In the genomic region with DNA sequence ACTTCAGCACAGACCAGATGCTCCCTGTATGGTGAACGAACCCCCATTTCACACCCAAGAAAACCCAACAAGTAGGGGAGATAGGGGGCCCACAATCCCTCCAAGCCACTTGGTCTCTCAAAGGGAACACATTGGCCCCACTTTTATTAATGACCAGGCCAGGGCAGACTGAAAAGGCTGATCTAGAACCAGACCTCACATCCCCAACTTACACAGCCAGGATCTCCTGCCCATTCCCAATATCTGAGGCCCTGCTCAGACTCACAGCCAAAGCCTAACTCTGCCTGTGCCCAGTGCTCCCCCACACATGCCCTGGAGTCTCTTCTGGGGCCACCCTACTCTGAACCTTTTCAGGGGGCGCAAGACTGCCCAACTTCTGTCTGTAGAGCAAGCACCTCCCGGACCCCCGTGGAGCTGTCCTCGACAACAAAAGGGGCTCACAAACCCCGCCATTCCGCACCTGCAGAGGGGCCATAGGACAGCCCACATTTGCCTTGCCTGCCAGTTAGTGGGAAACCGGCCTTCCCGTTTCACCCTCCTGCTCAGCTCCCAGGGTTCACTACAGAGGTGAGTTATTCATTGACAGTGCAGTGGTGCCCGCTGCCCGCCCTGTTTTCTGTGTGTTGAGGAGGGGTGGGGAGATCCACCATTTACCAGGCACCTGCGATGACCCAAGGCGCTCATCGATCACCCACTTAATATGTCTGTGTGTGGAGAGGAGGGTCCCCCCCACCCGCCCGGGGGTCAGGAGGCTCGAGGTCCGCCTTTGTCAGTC, we compare ENCODE assay signal across 8 cellular contexts. TPM values are rescaled to one million over a fixed set of nuclear protein-coding genes. Genes with fewer than 3 reads are reported as not detected.
DNase-seq lines count a peak whose midpoint lies in the region; ATAC-seq and TF ChIP-seq lines count a peak whose summit lies in the region.

No MANE protein-coding gene starts in this region.

- ATAC-seq in activated T-cell treated with anti-CD3 and anti-CD28 coated beads, Interleukin-2, amount 50 U/mL, for 72 hours (replicated peaks in 1 of 2), result no peak
- no peak for ATAC-seq in activated naive CD8-positive, alpha-beta T cell treated with anti-CD3 and anti-CD28 coated beads, Interleukin-2, amount 10 ng/mL, durations not matched to agents 7 days and 5 days (ENCODE audit: low read depth)
- ATAC-seq in GM18861 (IDR thresholded peaks at IDR 0.05; ENCODE audit: unreplicated experiment) (no peak), HG03469 (IDR thresholded peaks at IDR 0.05; ENCODE audit: unreplicated experiment) (no peak)

- peak overlapping the region in 4 of 5 donors; percentile 21 to 56 (median 32) for H3K9ac ChIP-seq in subcutaneous abdominal adipose tissue (ENCODE audit: low read length in 5 of 5)

- H3K27ac ChIP-seq in subcutaneous abdominal adipose tissue (ENCODE audit: low read depth, low read length), result peak overlapping the region; percentile 84

- H3K4me1 Mint-ChIP-seq in activated T-cell treated with anti-CD3 and anti-CD28 coated beads, Interleukin-2, amount 50 U/mL, for 72 hours (ENCODE audit: low read depth), result no peaks in the 10 kb centered on the region
- H3K4me1 Mint-ChIP-seq in activated naive CD8-positive, alpha-beta T cell treated with anti-CD3 and anti-CD28 coated beads, Interleukin-2, amount 10 ng/mL, durations not matched to agents 7 days and 5 days, result peaks cover 5% of the 10 kb centered on the region
- peaks cover 5 to 17% of the 10 kb centered on the region in 2 donors for H3K4me1 Mint-ChIP-seq in immature natural killer cell

- CTCF ChIA-PET in HEK293T (lab: Yijun Ruan, JAX), result interaction anchor here (1.5 kb wide), 1 partner anchor 8 kb away, joined by 10 read pairs; no protein-coding TSS in a partner anchor

- POLR2A ChIA-PET in activated naive CD8-positive, alpha-beta T cell treated with anti-CD3 and anti-CD28 coated beads, Interleukin-2, amount 10 ng/mL, durations not matched to agents 7 days and 5 days (lab: Charles Lee), result interaction anchor here (1.0 kb wide), 1 partner anchor 11 kb away, joined by 3 read pairs; a partner anchor contains a TSS
- POLR2A ChIA-PET in HEK293T (lab: Yijun Ruan, JAX), result interaction anchor here (1.0 to 1.7 kb wide), 4 partner anchors 9 to 18 kb away, joined by 3 to 8 read pairs (median 6); a partner anchor contains a TSS

- H3K4me3 ChIP-seq in subcutaneous abdominal adipose tissue (ENCODE audit: low read depth in 1 of 5, low read length in 5 of 5), result peak overlapping the region; percentile 64 to 80 (median 68)

- peak overlapping the region; percentile 15 to 46 for H3K4me3 Mint-ChIP-seq in activated T-cell treated with anti-CD3 and anti-CD28 coated beads, Interleukin-2, amount 50 U/mL, for 72 hours
- H3K4me3 Mint-ChIP-seq in activated naive CD8-positive, alpha-beta T cell treated with anti-CD3 and anti-CD28 coated beads, Interleukin-2, amount 10 ng/mL, durations not matched to agents 7 days and 5 days, result peak overlapping the region; percentile 15
- H3K4me3 Mint-ChIP-seq in immature natural killer cell, result peak overlapping the region; percentile 53 to 70 (median 63)

- H3K27me3 Mint-ChIP-seq in activated T-cell treated with anti-CD3 and anti-CD28 coated beads, Interleukin-2, amount 50 U/mL, for 72 hours (ENCODE audit: low read depth), result peaks cover 19% of the 10 kb centered on the region
- peaks cover 19% of the 10 kb centered on the region for H3K27me3 Mint-ChIP-seq in activated naive CD8-positive, alpha-beta T cell treated with anti-CD3 and anti-CD28 coated beads, Interleukin-2, amount 10 ng/mL, durations not matched to agents 7 days and 5 days
- peaks cover 2 to 4% (median 3%) of the 10 kb centered on the region in 3 donors for H3K27me3 Mint-ChIP-seq in immature natural killer cell (ENCODE audit: low read depth in 3 of 3)

- no peak for DNase-seq in activated T-cell treated with anti-CD3 and anti-CD28 coated beads, Interleukin-2, amount 50 U/mL, for 72 hours
- no peak for DNase-seq in activated T-cell treated with anti-CD3 and anti-CD28 coated beads, Interleukin-2, amount 50 U/mL, for 48 hours
- DNase-seq in activated naive CD8-positive, alpha-beta T cell treated with anti-CD3 and anti-CD28 coated beads, Interleukin-2, amount 10 ng/mL, durations not matched to agents 7 days and 5 days, result no peak
- DNase-seq in immature natural killer cell (no peak), HEK293T (ENCODE audit: extremely low spot score) (no peak)

- peaks cover 8 to 64% (median 55%) of the 10 kb centered on the region in 5 donors for H3K4me1 ChIP-seq in subcutaneous abdominal adipose tissue (ENCODE audit: control insufficient read depth in 5 of 5, insufficient read depth in 5 of 5, low read length in 5 of 5)

- no peaks in the 10 kb centered on the region for H3K9me3 ChIP-seq in subcutaneous abdominal adipose tissue (ENCODE audit: control insufficient read depth in 5 of 5, low read length in 5 of 5)

- H3K36me3 ChIP-seq in subcutaneous abdominal adipose tissue (ENCODE audit: control insufficient read depth in 5 of 5, insufficient read depth in 5 of 5, low read length in 5 of 5), result peaks cover 0 to 25% (median 12%) of the 10 kb centered on the region in 5 donors

- H3K9me3 Mint-ChIP-seq in activated T-cell treated with anti-CD3 and anti-CD28 coated beads, Interleukin-2, amount 50 U/mL, for 72 hours, result no peaks in the 10 kb centered on the region
- no peaks in the 10 kb centered on the region for H3K9me3 Mint-ChIP-seq in activated naive CD8-positive, alpha-beta T cell treated with anti-CD3 and anti-CD28 coated beads, Interleukin-2, amount 10 ng/mL, durations not matched to agents 7 days and 5 days
- H3K9me3 Mint-ChIP-seq in immature natural killer cell, result no peaks in the 10 kb centered on the region

- H3K27ac Mint-ChIP-seq in activated T-cell treated with anti-CD3 and anti-CD28 coated beads, Interleukin-2, amount 50 U/mL, for 72 hours, result no peak overlapping the region
- H3K27ac Mint-ChIP-seq in activated naive CD8-positive, alpha-beta T cell treated with anti-CD3 and anti-CD28 coated beads, Interleukin-2, amount 10 ng/mL, durations not matched to agents 7 days and 5 days, result no peak overlapping the region
- H3K27ac Mint-ChIP-seq in immature natural killer cell, result peak overlapping the region in 2 of 6 donors; percentile 34 to 35

- no peaks in the 10 kb centered on the region for H3K27me3 ChIP-seq in subcutaneous abdominal adipose tissue (ENCODE audit: control insufficient read depth in 5 of 5, insufficient read depth in 4 of 5, low read length in 5 of 5)

- peaks cover 0 to 2% of the 10 kb centered on the region in 2 donors for H3K36me3 Mint-ChIP-seq in activated T-cell treated with anti-CD3 and anti-CD28 coated beads, Interleukin-2, amount 50 U/mL, for 72 hours (ENCODE audit: insufficient read depth in 2 of 2)
- peaks cover 3% of the 10 kb centered on the region for H3K36me3 Mint-ChIP-seq in activated naive CD8-positive, alpha-beta T cell treated with anti-CD3 and anti-CD28 coated beads, Interleukin-2, amount 10 ng/mL, durations not matched to agents 7 days and 5 days
- H3K36me3 Mint-ChIP-seq in immature natural killer cell, result peaks cover 0 to 7% (median 0%) of the 10 kb centered on the region in 3 donors

TF ChIP-seq in HEK293T, 16 proteins besides CTCF, POLR2A, EP300 and RAD21 (continues in another document):
- TF ChIP-seq ELF4 (IDR thresholded peaks at IDR 0.05) (no peak), BHLHE40 (IDR thresholded peaks at IDR 0.05; ENCODE audit: borderline replicate concordance) (no peak), L3MBTL2 (conservative IDR thresholded peaks at IDR 0.05) (no peak), FOXA1 (IDR thresholded peaks at IDR 0.05) (no peak), TARDBP (IDR thresholded peaks at IDR 0.05) (no peak), SUZ12 (IDR thresholded peaks at IDR 0.05) (no peak), ARNT (IDR thresholded peaks at IDR 0.05) (no peak), HDGF (IDR thresholded peaks at IDR 0.05; ENCODE audit: borderline replicate concordance) (no peak), CTBP1 (IDR thresholded peaks at IDR 0.05; ENCODE audit: borderline replicate concordance) (no peak), ZNF384 (IDR thresholded peaks at IDR 0.05) (no peak), FOXM1 (IDR thresholded peaks at IDR 0.05; ENCODE audit: borderline replicate concordance) (no peak), SP1 (IDR thresholded peaks at IDR 0.05) (no peak), FOXK2 (IDR thresholded peaks at IDR 0.05) (no peak)

RNA-seq across cellular contexts. Expression of a gene that starts 1.6 kb away (rescaled TPM):
- total RNA-seq in activated T-cell treated with anti-CD3 and anti-CD28 coated beads, Interleukin-2, amount 50 U/mL, for 72 hours, result 1 to 10 TPM; 3.2 to 6.1 TPM
- total RNA-seq in activated naive CD8-positive, alpha-beta T cell treated with anti-CD3 and anti-CD28 coated beads, Interleukin-2, amount 10 ng/mL, durations not matched to agents 7 days and 5 days, result 1 to 10 TPM; 4.5 to 6.2 TPM
- polyA plus RNA-seq in immature natural killer cell, result under 1 TPM in 2 of 3 donors, not detected in 1; 0.11 to 0.19 TPM

RNA-seq across cellular contexts. Expression of a gene that starts 11.6 kb away (rescaled TPM):
- total RNA-seq in activated T-cell treated with anti-CD3 and anti-CD28 coated beads, Interleukin-2, amount 50 U/mL, for 72 hours, result 10 to 100 TPM; 13.5 to 16.7 TPM
- total RNA-seq in activated naive CD8-positive, alpha-beta T cell treated with anti-CD3 and anti-CD28 coated beads, Interleukin-2, amount 10 ng/mL, durations not matched to agents 7 days and 5 days, result 10 to 100 TPM; 11.5 to 12.2 TPM
- polyA plus RNA-seq in immature natural killer cell, result 10 to 100 TPM; 10.2 to 16.3 (median 10.6) TPM

RNA-seq across cellular contexts. Expression of a gene that starts 11.8 kb away (rescaled TPM):
- 100 to 1,000 TPM; 263 to 285 TPM for total RNA-seq in activated T-cell treated with anti-CD3 and anti-CD28 coated beads, Interleukin-2, amount 50 U/mL, for 72 hours
- 100 to 1,000 TPM; 260 to 263 TPM for total RNA-seq in activated naive CD8-positive, alpha-beta T cell treated with anti-CD3 and anti-CD28 coated beads, Interleukin-2, amount 10 ng/mL, durations not matched to agents 7 days and 5 days
- polyA plus RNA-seq in immature natural killer cell, result 1,000 to 10,000 TPM in 1 of 3 donors, 100 to 1,000 TPM in 2; 593 to 1,259 (median 677) TPM

RNA-seq across cellular contexts. Expression of a gene that starts 18.3 kb away (rescaled TPM):
- total RNA-seq in activated T-cell treated with anti-CD3 and anti-CD28 coated beads, Interleukin-2, amount 50 U/mL, for 72 hours, result 10 to 100 TPM; 15.6 to 19.9 TPM
- 10 to 100 TPM; 17.0 to 19.9 TPM for total RNA-seq in activated naive CD8-positive, alpha-beta T cell treated with anti-CD3 and anti-CD28 coated beads, Interleukin-2, amount 10 ng/mL, durations not matched to agents 7 days and 5 days
- 10 to 100 TPM in 1 of 3 donors, 1 to 10 TPM in 2; 6.4 to 12.6 (median 6.6) TPM for polyA plus RNA-seq in immature natural killer cell

RNA-seq across cellular contexts. Expression of a gene that starts 56.3 kb away (rescaled TPM):
- total RNA-seq in activated T-cell treated with anti-CD3 and anti-CD28 coated beads, Interleukin-2, amount 50 U/mL, for 72 hours, result not detected
- not detected for total RNA-seq in activated naive CD8-positive, alpha-beta T cell treated with anti-CD3 and anti-CD28 coated beads, Interleukin-2, amount 10 ng/mL, durations not matched to agents 7 days and 5 days
- not detected for polyA plus RNA-seq in immature natural killer cell
